Comparison of ENCODE assay signal across 8 cellular contexts in the genomic region with DNA sequence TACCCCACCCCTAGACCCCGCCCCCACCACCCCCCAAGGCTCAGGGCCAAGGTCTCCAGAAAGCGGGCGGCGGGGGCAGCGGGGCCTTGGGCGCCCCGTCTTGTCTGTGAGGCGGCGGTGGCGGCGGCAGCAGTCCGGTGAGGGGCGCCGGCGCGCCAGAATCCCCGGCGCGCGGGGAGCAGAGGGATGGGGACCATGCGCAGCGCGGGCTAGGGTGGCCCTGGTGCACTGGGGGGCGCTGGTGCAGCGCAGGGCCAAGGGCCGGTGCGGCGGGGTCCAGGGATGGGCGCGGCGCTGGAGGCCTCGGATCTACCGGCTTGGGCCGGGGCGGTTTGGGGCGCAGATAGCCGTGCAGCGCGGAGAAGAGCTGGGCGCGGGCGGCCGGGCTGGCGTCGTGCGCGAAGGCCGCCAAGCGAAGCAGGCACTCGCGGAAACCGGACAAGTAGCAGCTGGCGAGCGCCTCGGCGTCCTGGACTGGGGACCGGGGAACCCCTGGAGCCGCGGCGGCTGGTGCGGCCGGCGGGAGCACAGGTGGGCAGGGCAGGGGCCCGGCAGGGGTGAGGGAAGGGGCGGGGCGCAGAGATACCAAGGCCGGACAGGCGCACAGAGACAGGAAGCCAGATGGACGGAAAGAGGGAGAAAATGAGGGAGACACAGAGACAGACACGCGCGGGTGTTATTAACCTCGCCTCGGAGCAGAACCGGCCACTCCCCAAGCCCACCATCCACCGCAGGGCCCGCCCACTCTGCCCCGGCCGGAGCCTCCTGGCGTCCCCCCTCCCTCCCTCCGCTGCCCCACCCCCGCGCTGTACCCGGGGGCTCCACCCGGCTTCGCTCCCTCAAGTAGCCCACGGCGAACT. TPM values are rescaled to one million over a fixed set of nuclear protein-coding genes. Genes with fewer than 3 reads are reported as not detected.
DNase-seq lines count a peak whose midpoint lies in the region; ATAC-seq and TF ChIP-seq lines count a peak whose summit lies in the region.

No MANE protein-coding gene starts in this region.

- H3K27me3 ChIP-seq in Caco-2 (replicated peaks; ENCODE audit: control insufficient read depth, insufficient read depth, low read length) = no peaks in the 10 kb centered on the region; the same call in 1 of the 2 replicates
- peaks cover 32% of the 10 kb centered on the region for H3K27me3 ChIP-seq in neuron (ENCODE audit: insufficient read depth, low read length)

- no peaks in the 10 kb centered on the region for H3K36me3 ChIP-seq in Caco-2 (ENCODE audit: control insufficient read depth, insufficient read depth, low read length)
- H3K36me3 ChIP-seq in neuron (ENCODE audit: insufficient read depth, low read length) = no peaks in the 10 kb centered on the region

- H3K4me1 Mint-ChIP-seq in Caco-2 (ENCODE audit: low read depth, unreplicated experiment) (peaks cover 37% of the 10 kb centered on the region), glutamatergic neuron (ENCODE audit: low read depth, unreplicated experiment) (peaks cover 30% of the 10 kb centered on the region)
- peaks cover 63% of the 10 kb centered on the region for H3K4me1 Mint-ChIP-seq in activated T-helper 2 cell treated with anti-CD3 and anti-CD28 coated beads, Interferon-gamma antibody, Interleukin-2, Interleukin-4, amounts not matched to agents 10 μg/mL and 5 μg/mL and 100 μg/mL, durations not matched to agents 14 hours and 24 hours and 36 hours (ENCODE audit: low read depth)

- peak; percentile 52 to 71 for DNase-seq in Caco-2
- DNase-seq in NCI-H460 (ENCODE audit: extremely low read depth, low read depth) = peak; percentile 75
- peak; percentile 54 for DNase-seq in activated T-helper 2 cell treated with anti-CD3 and anti-CD28 coated beads, Interferon-gamma antibody, Interleukin-2, Interleukin-4, amounts not matched to agents 10 μg/mL and 5 μg/mL and 100 μg/mL, durations not matched to agents 14 hours and 24 hours and 36 hours (ENCODE audit: low spot score)
- DNase-seq in glutamatergic neuron = peak; percentile 75
- DNase-seq in NCI-H446 treated with DMSO at 0.1 percent for 48 hours (lab: John Stamatoyannopoulos, UW) = no peak

- H3K27me3 Mint-ChIP-seq in Caco-2 (ENCODE audit: insufficient read depth, unreplicated experiment) (peaks cover 2% of the 10 kb centered on the region), glutamatergic neuron (ENCODE audit: unreplicated experiment) (peaks cover 60% of the 10 kb centered on the region)
- H3K27me3 Mint-ChIP-seq in activated T-helper 2 cell treated with anti-CD3 and anti-CD28 coated beads, Interferon-gamma antibody, Interleukin-2, Interleukin-4, amounts not matched to agents 10 μg/mL and 5 μg/mL and 100 μg/mL, durations not matched to agents 14 hours and 24 hours and 36 hours (ENCODE audit: low read depth) = peaks cover 39% of the 10 kb centered on the region

- no peaks in the 10 kb centered on the region; the same call in 1 of the 2 replicates for H3K4me1 ChIP-seq in Caco-2
- peaks cover 49% of the 10 kb centered on the region for H3K4me1 ChIP-seq in neuron (ENCODE audit: insufficient read depth, low read length)

- peak; percentile 26 for ATAC-seq in GM21737 (IDR thresholded peaks at IDR 0.05; ENCODE audit: unreplicated experiment)
- no peak for ATAC-seq in GM18873 (IDR thresholded peaks at IDR 0.05; ENCODE audit: low FRiP score, unreplicated experiment)

- no peaks in the 10 kb centered on the region for H3K9me3 ChIP-seq in Caco-2
- H3K9me3 ChIP-seq in neuron (ENCODE audit: low read length) = no peaks in the 10 kb centered on the region

- TF ChIP-seq CTCF in Caco-2 (IDR thresholded peaks at IDR 0.05; ENCODE audit: insufficient read depth in 1 of 2, low read depth in 1 of 2, low read length in 1 of 2, severe bottlenecking in 1 of 2, unreplicated experiment in 1 of 2) (peak; percentile 22 to 25), glutamatergic neuron (IDR thresholded peaks at IDR 0.05; ENCODE audit: partially characterized antibody, unreplicated experiment) (no peak)

- intact Hi-C loops in Caco-2 (cut with micrococcal nuclease; ENCODE audit: unreplicated experiment) = no loop called here
- intact Hi-C loops in activated T-helper 2 cell treated with anti-CD3 and anti-CD28 coated beads, Interferon-gamma antibody, Interleukin-2, Interleukin-4, amounts not matched to agents 10 μg/mL and 5 μg/mL and 100 μg/mL, durations not matched to agents 14 hours and 24 hours and 36 hours (cut with micrococcal nuclease) = loop anchor here (2.0 to 10.0 kb wide), 5 partner anchors 51 to 279 kb away; a partner anchor contains a TSS

- H3K27ac Mint-ChIP-seq in Caco-2 (ENCODE audit: unreplicated experiment) (no peak overlapping the region), glutamatergic neuron (ENCODE audit: unreplicated experiment) (no peak overlapping the region)
- H3K27ac Mint-ChIP-seq in activated T-helper 2 cell treated with anti-CD3 and anti-CD28 coated beads, Interferon-gamma antibody, Interleukin-2, Interleukin-4, amounts not matched to agents 10 μg/mL and 5 μg/mL and 100 μg/mL, durations not matched to agents 14 hours and 24 hours and 36 hours = no peak overlapping the region

- peaks cover 62% of the 10 kb centered on the region for H3K36me3 Mint-ChIP-seq in Caco-2 (ENCODE audit: insufficient read depth, unreplicated experiment)
- no peaks in the 10 kb centered on the region for H3K36me3 Mint-ChIP-seq in activated T-helper 2 cell treated with anti-CD3 and anti-CD28 coated beads, Interferon-gamma antibody, Interleukin-2, Interleukin-4, amounts not matched to agents 10 μg/mL and 5 μg/mL and 100 μg/mL, durations not matched to agents 14 hours and 24 hours and 36 hours (ENCODE audit: low read depth)
- H3K36me3 Mint-ChIP-seq in glutamatergic neuron (ENCODE audit: unreplicated experiment) = no peaks in the 10 kb centered on the region

- no peaks in the 10 kb centered on the region for H3K9me3 Mint-ChIP-seq in Caco-2 (ENCODE audit: unreplicated experiment)
- no peaks in the 10 kb centered on the region for H3K9me3 Mint-ChIP-seq in activated T-helper 2 cell treated with anti-CD3 and anti-CD28 coated beads, Interferon-gamma antibody, Interleukin-2, Interleukin-4, amounts not matched to agents 10 μg/mL and 5 μg/mL and 100 μg/mL, durations not matched to agents 14 hours and 24 hours and 36 hours
- peaks cover 52% of the 10 kb centered on the region for H3K9me3 Mint-ChIP-seq in glutamatergic neuron (ENCODE audit: unreplicated experiment)

- H3K4me3 ChIP-seq in Caco-2 (ENCODE audit: low read depth, low read length) (peak overlapping the region; percentile 37), neuron (ENCODE audit: low read length) (peak overlapping the region; percentile 85)

- BruUV-seq in Caco-2 (replicated peaks; lab: Mats Ljungman, UMichigan) = no TSS peak

- POLR2A ChIA-PET in Caco-2 (lab: Charles Lee) = no interaction called here

- peak overlapping the region; percentile 87 for H3K4me3 Mint-ChIP-seq in Caco-2 (ENCODE audit: unreplicated experiment)
- peak overlapping the region; percentile 87 for H3K4me3 Mint-ChIP-seq in activated T-helper 2 cell treated with anti-CD3 and anti-CD28 coated beads, Interferon-gamma antibody, Interleukin-2, Interleukin-4, amounts not matched to agents 10 μg/mL and 5 μg/mL and 100 μg/mL, durations not matched to agents 14 hours and 24 hours and 36 hours (ENCODE audit: low read depth)
- H3K4me3 Mint-ChIP-seq in glutamatergic neuron (ENCODE audit: unreplicated experiment) = peak overlapping the region; percentile 95

- CTCF ChIA-PET in Caco-2 (lab: Charles Lee) = interaction anchor here (0.7 to 1.8 kb wide), 3 partner anchors 35 to 174 kb away, joined by 3 to 8 read pairs (median 3); a partner anchor contains a TSS

- H2AFZ ChIP-seq in neuron (ENCODE audit: low read depth, low read length) = peak overlapping the region; percentile 69

RNA-seq across cellular contexts. Expression of a gene that starts 2.1 kb away (rescaled TPM):
- total RNA-seq in Caco-2 (2022) (not detected in 2 replicates), glutamatergic neuron (ENCODE audit: unreplicated experiment) (2.2 TPM)
- 9.0 and 9.4 TPM in 2 replicates for total RNA-seq in NCI-H460 (2014; rRNA removed; shearing (Covaris generic))
- 13.3 and 23.4 TPM in 2 replicates for polyA plus RNA-seq in NCI-H460 (2014; cell fraction: nucleus; rRNA removed)
- 2.4 and 3.1 TPM in 2 replicates for total RNA-seq in activated T-helper 2 cell treated with anti-CD3 and anti-CD28 coated beads, Interferon-gamma antibody, Interleukin-2, Interleukin-4, amounts not matched to agents 10 μg/mL and 5 μg/mL and 100 μg/mL, durations not matched to agents 14 hours and 24 hours and 36 hours

RNA-seq across cellular contexts. Expression of a gene that starts 3.4 kb away (rescaled TPM):
- total RNA-seq in Caco-2 (2022) (not detected in 2 replicates), glutamatergic neuron (ENCODE audit: unreplicated experiment) (not detected)
- total RNA-seq in NCI-H460 (2014; rRNA removed; shearing (Covaris generic)) = 0.06 TPM in 1 of 2 replicates, not detected in the other
- 0.49 TPM in 1 of 2 replicates, not detected in the other for polyA plus RNA-seq in NCI-H460 (2014; cell fraction: nucleus; rRNA removed)
- not detected in 2 replicates for total RNA-seq in activated T-helper 2 cell treated with anti-CD3 and anti-CD28 coated beads, Interferon-gamma antibody, Interleukin-2, Interleukin-4, amounts not matched to agents 10 μg/mL and 5 μg/mL and 100 μg/mL, durations not matched to agents 14 hours and 24 hours and 36 hours

RNA-seq across cellular contexts. Expression of a gene that starts 30.4 kb away (rescaled TPM):
- total RNA-seq in Caco-2 (2022) (10.6 and 10.8 TPM in 2 replicates), glutamatergic neuron (ENCODE audit: unreplicated experiment) (64.6 TPM)
- total RNA-seq in NCI-H460 (2014; rRNA removed; shearing (Covaris generic)) = 4.6 and 6.5 TPM in 2 replicates
- 5.3 and 12.2 TPM in 2 replicates for polyA plus RNA-seq in NCI-H460 (2014; cell fraction: nucleus; rRNA removed)
- total RNA-seq in activated T-helper 2 cell treated with anti-CD3 and anti-CD28 coated beads, Interferon-gamma antibody, Interleukin-2, Interleukin-4, amounts not matched to agents 10 μg/mL and 5 μg/mL and 100 μg/mL, durations not matched to agents 14 hours and 24 hours and 36 hours = 41.8 and 43.2 TPM in 2 replicates

RNA-seq across cellular contexts. Expression of a gene that starts 34.2 kb away (rescaled TPM):
- total RNA-seq in Caco-2 (2022) (0.34 and 0.39 TPM in 2 replicates), glutamatergic neuron (ENCODE audit: unreplicated experiment) (not detected)
- total RNA-seq in NCI-H460 (2014; rRNA removed; shearing (Covaris generic)) = 0.64 and 0.69 TPM in 2 replicates
- 2.5 TPM in 1 of 2 replicates, not detected in the other for polyA plus RNA-seq in NCI-H460 (2014; cell fraction: nucleus; rRNA removed)
- 0.87 and 1.4 TPM in 2 replicates for total RNA-seq in activated T-helper 2 cell treated with anti-CD3 and anti-CD28 coated beads, Interferon-gamma antibody, Interleukin-2, Interleukin-4, amounts not matched to agents 10 μg/mL and 5 μg/mL and 100 μg/mL, durations not matched to agents 14 hours and 24 hours and 36 hours

RNA-seq across cellular contexts. Expression of a gene that starts 41.0 kb away (rescaled TPM):
- total RNA-seq in Caco-2 (2022) (10.5 and 12.2 TPM in 2 replicates), glutamatergic neuron (ENCODE audit: unreplicated experiment) (117 TPM)
- 6.0 and 8.0 TPM in 2 replicates for total RNA-seq in NCI-H460 (2014; rRNA removed; shearing (Covaris generic))
- polyA plus RNA-seq in NCI-H460 (2014; cell fraction: nucleus; rRNA removed) = 22.7 and 31.1 TPM in 2 replicates
- total RNA-seq in activated T-helper 2 cell treated with anti-CD3 and anti-CD28 coated beads, Interferon-gamma antibody, Interleukin-2, Interleukin-4, amounts not matched to agents 10 μg/mL and 5 μg/mL and 100 μg/mL, durations not matched to agents 14 hours and 24 hours and 36 hours = 44.6 and 44.7 TPM in 2 replicates
